Comparison of ENCODE assay signal across 1 cellular context in the genomic region with DNA sequence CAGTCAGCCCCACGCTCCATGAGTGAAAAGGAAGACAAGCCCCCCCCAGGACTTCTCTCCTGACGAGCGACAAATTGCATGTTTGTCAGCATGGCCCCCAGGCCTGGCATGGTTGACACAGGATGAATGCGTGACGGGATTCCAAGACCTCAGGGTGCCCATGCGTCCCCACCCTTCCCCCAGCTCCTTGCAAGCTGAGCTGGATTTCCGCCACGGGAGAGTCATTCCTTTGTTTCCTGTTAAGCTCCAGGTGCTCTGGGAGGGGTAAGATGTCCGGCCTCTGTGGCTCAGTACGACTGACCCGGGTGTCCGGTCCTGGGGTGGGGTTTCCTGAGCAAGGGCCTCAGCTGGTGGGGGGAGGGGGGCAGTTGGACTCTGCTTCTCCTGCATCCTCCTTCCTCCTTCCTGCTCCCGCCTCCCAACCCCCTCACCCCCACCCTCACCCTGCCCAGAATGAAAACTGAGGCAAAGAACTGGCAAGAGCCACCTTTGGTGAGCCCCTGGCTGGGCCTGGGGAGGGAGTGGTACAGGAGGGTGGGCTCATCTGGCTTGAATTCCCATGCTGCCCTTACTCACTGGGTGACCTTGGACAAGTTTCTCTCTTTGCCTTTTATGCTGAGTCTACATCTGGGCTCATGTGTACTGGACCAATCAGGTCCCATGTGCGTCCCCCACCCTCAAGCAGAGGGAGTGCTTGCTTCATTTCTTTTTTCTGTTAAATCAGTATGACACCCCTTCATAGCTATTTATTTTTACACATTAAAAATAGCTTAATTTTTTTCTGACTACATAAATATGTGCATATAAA.
TF ChIP-seq lines count a peak whose summit lies in the region.

No MANE protein-coding gene starts in this region.

TF ChIP-seq in K562, 482 proteins besides CTCF, POLR2A, EP300 and RAD21:
- TF ChIP-seq, protein P1, sequence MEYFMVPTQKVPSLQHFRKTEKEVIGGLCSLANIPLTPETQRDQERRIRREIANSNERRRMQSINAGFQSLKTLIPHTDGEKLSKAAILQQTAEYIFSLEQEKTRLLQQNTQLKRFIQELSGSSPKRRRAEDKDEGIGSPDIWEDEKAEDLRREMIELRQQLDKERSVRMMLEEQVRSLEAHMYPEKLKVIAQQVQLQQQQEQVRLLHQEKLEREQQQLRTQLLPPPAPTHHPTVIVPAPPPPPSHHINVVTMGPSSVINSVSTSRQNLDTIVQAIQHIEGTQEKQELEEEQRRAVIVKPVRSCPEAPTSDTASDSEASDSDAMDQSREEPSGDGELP (CRISPR knock-in tag; IDR thresholded peaks at IDR 0.05; ENCODE audit: borderline replicate concordance): peak; percentile 12; the same call in 1 of the 2 replicates
- TF ChIP-seq ZNF316 (IDR thresholded peaks at IDR 0.05) (peak; percentile 90), ZC3H11A (IDR thresholded peaks at IDR 0.05; ENCODE audit: low read depth, low read length) (no peak), ZNF668 (CRISPR knock-in tag; IDR thresholded peaks at IDR 0.05) (no peak), GATAD2A (IDR thresholded peaks at IDR 0.05) (no peak), BRF1 (IDR thresholded peaks at IDR 0.05; ENCODE audit: borderline replicate concordance, extremely low read depth, insufficient read length) (no peak), HLTF (IDR thresholded peaks at IDR 0.05) (no peak), C11orf30 (IDR thresholded peaks at IDR 0.05; ENCODE audit: low read depth) (peak; percentile 78), TRIM28 (IDR thresholded peaks at IDR 0.05) (no peak), RBFOX2 (IDR thresholded peaks at IDR 0.05; ENCODE audit: low read depth, low read length) (peak; percentile 33; the same call in 1 of the 2 replicates), YBX1 (IDR thresholded peaks at IDR 0.05) (no peak), ZFP36 (IDR thresholded peaks at IDR 0.05; ENCODE audit: low read depth, low read length, partially characterized antibody) (no peak), ZBTB7A (IDR thresholded peaks at IDR 0.05; ENCODE audit: borderline replicate concordance, control insufficient read depth, low read depth, low read length) (peak; percentile 8; the same call in 1 of the 2 replicates), SAFB (IDR thresholded peaks at IDR 0.05; ENCODE audit: borderline replicate concordance, low read depth, low read length) (no peak), MYBL2 (IDR thresholded peaks at IDR 0.05; ENCODE audit: low read depth) (no peak), MYBL2 (CRISPR knock-in tag; IDR thresholded peaks at IDR 0.05; ENCODE audit: borderline replicate concordance) (no peak), HNRNPH1 (optimal IDR thresholded peaks at IDR 0.05; ENCODE audit: low read depth, low read length) (no peak), NR2C1 (IDR thresholded peaks at IDR 0.05) (no peak), NR2C1 (tag; IDR thresholded peaks at IDR 0.05) (no peak), DDX20 (tag; IDR thresholded peaks at IDR 0.05; ENCODE audit: low read depth) (no peak), FOXK2 (conservative IDR thresholded peaks at IDR 0.05 in 1 of 2, IDR thresholded peaks at IDR 0.05 in 1 of 2; ENCODE audit: low read depth in 2 of 2) (no peak), ZNF184 (CRISPR knock-in tag; IDR thresholded peaks at IDR 0.05) (no peak), MAFG (tag; conservative IDR thresholded peaks at IDR 0.05) (no peak), FOXA1 (IDR thresholded peaks at IDR 0.05; ENCODE audit: borderline replicate concordance) (no peak), TFAM (CRISPR knock-in tag; conservative IDR thresholded peaks at IDR 0.05) (no peak), PRPF4 (IDR thresholded peaks at IDR 0.05; ENCODE audit: insufficient read depth, low read depth, low read length, poor library complexity, severe bottlenecking) (no peak), KHSRP (IDR thresholded peaks at IDR 0.05) (no peak), ZNF780A (CRISPR knock-in tag; IDR thresholded peaks at IDR 0.05) (no peak), ZNF699 (CRISPR knock-in tag; IDR thresholded peaks at IDR 0.05; ENCODE audit: insufficient replicate concordance) (no peak), EGR1 (conservative IDR thresholded peaks at IDR 0.05) (no peak), SRSF7 (optimal IDR thresholded peaks at IDR 0.05; ENCODE audit: low read depth, low read length) (no peak)
- TF ChIP-seq, protein P2, sequence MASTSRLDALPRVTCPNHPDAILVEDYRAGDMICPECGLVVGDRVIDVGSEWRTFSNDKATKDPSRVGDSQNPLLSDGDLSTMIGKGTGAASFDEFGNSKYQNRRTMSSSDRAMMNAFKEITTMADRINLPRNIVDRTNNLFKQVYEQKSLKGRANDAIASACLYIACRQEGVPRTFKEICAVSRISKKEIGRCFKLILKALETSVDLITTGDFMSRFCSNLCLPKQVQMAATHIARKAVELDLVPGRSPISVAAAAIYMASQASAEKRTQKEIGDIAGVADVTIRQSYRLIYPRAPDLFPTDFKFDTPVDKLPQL (IDR thresholded peaks at IDR 0.05; ENCODE audit: extremely low read depth, insufficient read length): no peak
- TF ChIP-seq, protein P3, sequence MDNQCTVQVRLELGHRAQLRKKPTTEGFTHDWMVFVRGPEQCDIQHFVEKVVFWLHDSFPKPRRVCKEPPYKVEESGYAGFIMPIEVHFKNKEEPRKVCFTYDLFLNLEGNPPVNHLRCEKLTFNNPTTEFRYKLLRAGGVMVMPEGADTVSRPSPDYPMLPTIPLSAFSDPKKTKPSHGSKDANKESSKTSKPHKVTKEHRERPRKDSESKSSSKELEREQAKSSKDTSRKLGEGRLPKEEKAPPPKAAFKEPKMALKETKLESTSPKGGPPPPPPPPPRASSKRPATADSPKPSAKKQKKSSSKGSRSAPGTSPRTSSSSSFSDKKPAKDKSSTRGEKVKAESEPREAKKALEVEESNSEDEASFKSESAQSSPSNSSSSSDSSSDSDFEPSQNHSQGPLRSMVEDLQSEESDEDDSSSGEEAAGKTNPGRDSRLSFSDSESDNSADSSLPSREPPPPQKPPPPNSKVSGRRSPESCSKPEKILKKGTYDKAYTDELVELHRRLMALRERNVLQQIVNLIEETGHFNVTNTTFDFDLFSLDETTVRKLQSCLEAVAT (IDR thresholded peaks at IDR 0.05): no peak
- TF ChIP-seq, protein P4, sequence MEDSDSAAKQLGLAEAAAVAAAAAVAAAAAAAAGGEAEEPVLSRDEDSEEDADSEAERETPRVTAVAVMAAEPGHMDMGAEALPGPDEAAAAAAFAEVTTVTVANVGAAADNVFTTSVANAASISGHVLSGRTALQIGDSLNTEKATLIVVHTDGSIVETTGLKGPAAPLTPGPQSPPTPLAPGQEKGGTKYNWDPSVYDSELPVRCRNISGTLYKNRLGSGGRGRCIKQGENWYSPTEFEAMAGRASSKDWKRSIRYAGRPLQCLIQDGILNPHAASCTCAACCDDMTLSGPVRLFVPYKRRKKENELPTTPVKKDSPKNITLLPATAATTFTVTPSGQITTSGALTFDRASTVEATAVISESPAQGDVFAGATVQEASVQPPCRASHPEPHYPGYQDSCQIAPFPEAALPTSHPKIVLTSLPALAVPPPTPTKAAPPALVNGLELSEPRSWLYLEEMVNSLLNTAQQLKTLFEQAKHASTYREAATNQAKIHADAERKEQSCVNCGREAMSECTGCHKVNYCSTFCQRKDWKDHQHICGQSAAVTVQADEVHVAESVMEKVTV (CRISPR knock-in tag; IDR thresholded peaks at IDR 0.05): no peak
- TF ChIP-seq, protein P5, sequence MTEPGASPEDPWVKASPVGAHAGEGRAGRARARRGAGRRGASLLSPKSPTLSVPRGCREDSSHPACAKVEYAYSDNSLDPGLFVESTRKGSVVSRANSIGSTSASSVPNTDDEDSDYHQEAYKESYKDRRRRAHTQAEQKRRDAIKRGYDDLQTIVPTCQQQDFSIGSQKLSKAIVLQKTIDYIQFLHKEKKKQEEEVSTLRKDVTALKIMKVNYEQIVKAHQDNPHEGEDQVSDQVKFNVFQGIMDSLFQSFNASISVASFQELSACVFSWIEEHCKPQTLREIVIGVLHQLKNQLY (CRISPR knock-in tag; conservative IDR thresholded peaks at IDR 0.05): no peak
- TF ChIP-seq, protein P6, sequence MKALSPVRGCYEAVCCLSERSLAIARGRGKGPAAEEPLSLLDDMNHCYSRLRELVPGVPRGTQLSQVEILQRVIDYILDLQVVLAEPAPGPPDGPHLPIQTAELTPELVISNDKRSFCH (CRISPR knock-in tag; IDR thresholded peaks at IDR 0.05): no peak
- TF ChIP-seq, protein P6 (tag; IDR thresholded peaks at IDR 0.05): no peak
- TF ChIP-seq, protein P7, sequence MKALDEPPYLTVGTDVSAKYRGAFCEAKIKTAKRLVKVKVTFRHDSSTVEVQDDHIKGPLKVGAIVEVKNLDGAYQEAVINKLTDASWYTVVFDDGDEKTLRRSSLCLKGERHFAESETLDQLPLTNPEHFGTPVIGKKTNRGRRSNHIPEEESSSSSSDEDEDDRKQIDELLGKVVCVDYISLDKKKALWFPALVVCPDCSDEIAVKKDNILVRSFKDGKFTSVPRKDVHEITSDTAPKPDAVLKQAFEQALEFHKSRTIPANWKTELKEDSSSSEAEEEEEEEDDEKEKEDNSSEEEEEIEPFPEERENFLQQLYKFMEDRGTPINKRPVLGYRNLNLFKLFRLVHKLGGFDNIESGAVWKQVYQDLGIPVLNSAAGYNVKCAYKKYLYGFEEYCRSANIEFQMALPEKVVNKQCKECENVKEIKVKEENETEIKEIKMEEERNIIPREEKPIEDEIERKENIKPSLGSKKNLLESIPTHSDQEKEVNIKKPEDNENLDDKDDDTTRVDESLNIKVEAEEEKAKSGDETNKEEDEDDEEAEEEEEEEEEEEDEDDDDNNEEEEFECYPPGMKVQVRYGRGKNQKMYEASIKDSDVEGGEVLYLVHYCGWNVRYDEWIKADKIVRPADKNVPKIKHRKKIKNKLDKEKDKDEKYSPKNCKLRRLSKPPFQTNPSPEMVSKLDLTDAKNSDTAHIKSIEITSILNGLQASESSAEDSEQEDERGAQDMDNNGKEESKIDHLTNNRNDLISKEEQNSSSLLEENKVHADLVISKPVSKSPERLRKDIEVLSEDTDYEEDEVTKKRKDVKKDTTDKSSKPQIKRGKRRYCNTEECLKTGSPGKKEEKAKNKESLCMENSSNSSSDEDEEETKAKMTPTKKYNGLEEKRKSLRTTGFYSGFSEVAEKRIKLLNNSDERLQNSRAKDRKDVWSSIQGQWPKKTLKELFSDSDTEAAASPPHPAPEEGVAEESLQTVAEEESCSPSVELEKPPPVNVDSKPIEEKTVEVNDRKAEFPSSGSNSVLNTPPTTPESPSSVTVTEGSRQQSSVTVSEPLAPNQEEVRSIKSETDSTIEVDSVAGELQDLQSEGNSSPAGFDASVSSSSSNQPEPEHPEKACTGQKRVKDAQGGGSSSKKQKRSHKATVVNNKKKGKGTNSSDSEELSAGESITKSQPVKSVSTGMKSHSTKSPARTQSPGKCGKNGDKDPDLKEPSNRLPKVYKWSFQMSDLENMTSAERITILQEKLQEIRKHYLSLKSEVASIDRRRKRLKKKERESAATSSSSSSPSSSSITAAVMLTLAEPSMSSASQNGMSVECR (CRISPR knock-in tag; IDR thresholded peaks at IDR 0.05): no peak
- TF ChIP-seq, protein P8, sequence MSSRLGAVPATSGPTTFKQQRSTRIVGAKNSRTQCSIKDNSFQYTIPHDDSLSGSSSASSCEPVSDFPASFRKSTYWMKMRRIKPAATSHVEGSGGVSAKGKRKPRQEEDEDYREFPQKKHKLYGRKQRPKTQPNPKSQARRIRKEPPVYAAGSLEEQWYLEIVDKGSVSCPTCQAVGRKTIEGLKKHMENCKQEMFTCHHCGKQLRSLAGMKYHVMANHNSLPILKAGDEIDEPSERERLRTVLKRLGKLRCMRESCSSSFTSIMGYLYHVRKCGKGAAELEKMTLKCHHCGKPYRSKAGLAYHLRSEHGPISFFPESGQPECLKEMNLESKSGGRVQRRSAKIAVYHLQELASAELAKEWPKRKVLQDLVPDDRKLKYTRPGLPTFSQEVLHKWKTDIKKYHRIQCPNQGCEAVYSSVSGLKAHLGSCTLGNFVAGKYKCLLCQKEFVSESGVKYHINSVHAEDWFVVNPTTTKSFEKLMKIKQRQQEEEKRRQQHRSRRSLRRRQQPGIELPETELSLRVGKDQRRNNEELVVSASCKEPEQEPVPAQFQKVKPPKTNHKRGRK (tag; IDR thresholded peaks at IDR 0.05): no peak
- TF ChIP-seq, protein P9, sequence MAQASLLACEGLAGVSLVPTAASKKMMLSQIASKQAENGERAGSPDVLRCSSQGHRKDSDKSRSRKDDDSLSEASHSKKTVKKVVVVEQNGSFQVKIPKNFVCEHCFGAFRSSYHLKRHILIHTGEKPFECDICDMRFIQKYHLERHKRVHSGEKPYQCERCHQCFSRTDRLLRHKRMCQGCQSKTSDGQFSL (CRISPR knock-in tag; IDR thresholded peaks at IDR 0.05): no peak
- TF ChIP-seq, protein P9 (tag; IDR thresholded peaks at IDR 0.05): no peak
